ENCODE assay signal across 9 cellular contexts in the genomic region with DNA sequence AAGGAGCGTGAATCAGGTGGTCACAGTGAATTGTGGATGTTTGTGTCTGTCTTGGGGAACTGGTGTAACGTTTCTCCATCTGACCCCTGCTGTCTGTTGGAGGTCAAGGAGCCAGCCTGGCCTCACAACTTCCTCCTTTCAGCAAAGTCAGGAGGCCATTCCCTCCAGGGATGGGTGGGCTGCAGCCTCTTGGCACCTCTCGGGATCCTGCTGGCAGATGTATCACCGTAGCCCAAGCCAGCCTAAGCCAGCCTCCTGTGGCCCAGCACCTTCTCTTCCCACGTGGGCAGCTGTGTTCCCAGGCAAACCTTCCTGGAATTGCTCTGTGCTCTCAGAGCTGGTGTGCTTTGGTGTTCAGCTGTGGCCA. TPM values are rescaled to one million over a fixed set of nuclear protein-coding genes. Genes with fewer than 3 reads are reported as not detected.
DNase-seq lines count a peak whose midpoint lies in the region; ATAC-seq, FAIRE-seq and TF ChIP-seq lines count a peak whose summit lies in the region.
"Had no signal": no experiment of that assay in that cellular context is flagged by ENCODE, and none has a peak within 500 bp of the region (broad histone marks: within the 10 kb centered on the region; RNA-seq: fewer than 3 reads in every experiment).

No MANE protein-coding gene starts in this region.

- H3K27ac Mint-ChIP-seq in T-helper 2 cell treated with Interferon-gamma antibody and Interleukin-4, amounts not matched to agents 5 μg/mL and 100 μg/mL, for 36 hours = peak overlapping the region; percentile 82
- H3K27ac Mint-ChIP-seq in activated naive CD8-positive, alpha-beta T cell treated with anti-CD3 and anti-CD28 coated beads, Interleukin-2, amount 50 U/mL, for 24 hours = peak overlapping the region; percentile 97

- no peak for FAIRE-seq in pancreas (lab: Jason Lieb, UNC)
- FAIRE-seq: islet of Langerhans had no signal

- H3K27me3 Mint-ChIP-seq in T-helper 2 cell treated with Interferon-gamma antibody and Interleukin-4, amounts not matched to agents 5 μg/mL and 100 μg/mL, for 36 hours (ENCODE audit: low read depth) = no peaks in the 10 kb centered on the region
- no peaks in the 10 kb centered on the region for H3K27me3 Mint-ChIP-seq in activated naive CD8-positive, alpha-beta T cell treated with anti-CD3 and anti-CD28 coated beads, Interleukin-2, amount 50 U/mL, for 24 hours

- no peak for DNase-seq in T-helper 2 cell treated with Interferon-gamma antibody and Interleukin-4, amounts not matched to agents 5 μg/mL and 100 μg/mL, for 36 hours (ENCODE audit: low spot score)
- DNase-seq in T-helper 2 cell = no peak
- DNase-seq in NB4 (ENCODE audit: low read depth) = peak; percentile 84
- no peak for DNase-seq in activated naive CD8-positive, alpha-beta T cell treated with anti-CD3 and anti-CD28 coated beads, Interleukin-2, amount 50 U/mL, for 24 hours
- DNase-seq in pancreas = no peak
- no peak for DNase-seq in activated CD8-positive, alpha-beta memory T cell treated with anti-CD3 and anti-CD28 coated beads, Interleukin-2, amount 50 U/mL, for 48 hours
- DNase-seq in G401 (ENCODE audit: low spot score) = no peak
- no peak for DNase-seq in HuH-7.5 (ENCODE audit: low spot score)

- peak overlapping the region in 1 of 4 donors; percentile 3 for H3K27ac ChIP-seq in pancreas

- H3K4me3 Mint-ChIP-seq in T-helper 2 cell treated with Interferon-gamma antibody and Interleukin-4, amounts not matched to agents 5 μg/mL and 100 μg/mL, for 36 hours = peak overlapping the region; percentile 94
- peak overlapping the region; percentile 88 for H3K4me3 Mint-ChIP-seq in activated naive CD8-positive, alpha-beta T cell treated with anti-CD3 and anti-CD28 coated beads, Interleukin-2, amount 50 U/mL, for 24 hours

- TF ChIP-seq CTCF in NB4 (IDR thresholded peaks at IDR 0.05; ENCODE audit: low read depth, low read length) (no peak), pancreas (IDR thresholded peaks at IDR 0.05) (no peak)

- peaks cover 63% of the 10 kb centered on the region for H3K4me1 Mint-ChIP-seq in T-helper 2 cell treated with Interferon-gamma antibody and Interleukin-4, amounts not matched to agents 5 μg/mL and 100 μg/mL, for 36 hours (ENCODE audit: low read depth)
- peaks cover 75% of the 10 kb centered on the region for H3K4me1 Mint-ChIP-seq in activated naive CD8-positive, alpha-beta T cell treated with anti-CD3 and anti-CD28 coated beads, Interleukin-2, amount 50 U/mL, for 24 hours

- no peak for TF ChIP-seq POLR2A in NB4 (IDR thresholded peaks at IDR 0.05; ENCODE audit: extremely low read depth, insufficient read length)

- peaks cover 26% of the 10 kb centered on the region for H3K36me3 Mint-ChIP-seq in T-helper 2 cell treated with Interferon-gamma antibody and Interleukin-4, amounts not matched to agents 5 μg/mL and 100 μg/mL, for 36 hours (ENCODE audit: low read depth)
- H3K36me3 Mint-ChIP-seq in activated naive CD8-positive, alpha-beta T cell treated with anti-CD3 and anti-CD28 coated beads, Interleukin-2, amount 50 U/mL, for 24 hours (ENCODE audit: low read depth) = peaks cover 15% of the 10 kb centered on the region

- in situ Hi-C loops in G401 (cut with HindIII; ENCODE audit: low sequenced_read_pairs) = no loop called here

- H3K9me3 ChIP-seq in pancreas = no peaks in the 10 kb centered on the region

- no peaks in the 10 kb centered on the region for H3K36me3 ChIP-seq in pancreas

- H3K4me3 ChIP-seq in NB4 (ENCODE audit: low read depth, low read length) = no peak overlapping the region
- no peak overlapping the region for H3K4me3 ChIP-seq in pancreas

- peaks cover 8% of the 10 kb centered on the region for H3K9me3 Mint-ChIP-seq in T-helper 2 cell treated with Interferon-gamma antibody and Interleukin-4, amounts not matched to agents 5 μg/mL and 100 μg/mL, for 36 hours
- no peaks in the 10 kb centered on the region for H3K9me3 Mint-ChIP-seq in activated naive CD8-positive, alpha-beta T cell treated with anti-CD3 and anti-CD28 coated beads, Interleukin-2, amount 50 U/mL, for 24 hours

- ATAC-seq in activated naive CD8-positive, alpha-beta T cell treated with anti-CD3 and anti-CD28 coated beads, Interleukin-2, amount 50 U/mL, for 24 hours = no peak
- ATAC-seq in pancreas = peak in 3 of 4 donors; percentile 40 to 75 (median 74)

- WGBS in pancreas, 2 donors = 29 to 46% methylated on average over 5 of the region's 5 CpGs

- peaks cover 0 to 18% (median 4%) of the 10 kb centered on the region in 3 donors for H3K4me1 ChIP-seq in pancreas

- intact Hi-C loops in pancreas (cut with DNase I) = no loop called here

- no peaks in the 10 kb centered on the region for H3K27me3 ChIP-seq in pancreas

RNA-seq across cellular contexts. Expression of gene HPCAL1, which starts 30.5 kb away (rescaled TPM):
- total RNA-seq in pancreas = 10 to 100 TPM; 24.3 to 32.7 (median 26.8) TPM
- 10 to 100 TPM; 22.1 to 27.3 TPM for polyA plus RNA-seq in pancreas
- 12.7 and 34.8 TPM in 2 replicates for total RNA-seq in G401 (2014; rRNA removed; shearing (Covaris generic))
